In the genomic region with DNA sequence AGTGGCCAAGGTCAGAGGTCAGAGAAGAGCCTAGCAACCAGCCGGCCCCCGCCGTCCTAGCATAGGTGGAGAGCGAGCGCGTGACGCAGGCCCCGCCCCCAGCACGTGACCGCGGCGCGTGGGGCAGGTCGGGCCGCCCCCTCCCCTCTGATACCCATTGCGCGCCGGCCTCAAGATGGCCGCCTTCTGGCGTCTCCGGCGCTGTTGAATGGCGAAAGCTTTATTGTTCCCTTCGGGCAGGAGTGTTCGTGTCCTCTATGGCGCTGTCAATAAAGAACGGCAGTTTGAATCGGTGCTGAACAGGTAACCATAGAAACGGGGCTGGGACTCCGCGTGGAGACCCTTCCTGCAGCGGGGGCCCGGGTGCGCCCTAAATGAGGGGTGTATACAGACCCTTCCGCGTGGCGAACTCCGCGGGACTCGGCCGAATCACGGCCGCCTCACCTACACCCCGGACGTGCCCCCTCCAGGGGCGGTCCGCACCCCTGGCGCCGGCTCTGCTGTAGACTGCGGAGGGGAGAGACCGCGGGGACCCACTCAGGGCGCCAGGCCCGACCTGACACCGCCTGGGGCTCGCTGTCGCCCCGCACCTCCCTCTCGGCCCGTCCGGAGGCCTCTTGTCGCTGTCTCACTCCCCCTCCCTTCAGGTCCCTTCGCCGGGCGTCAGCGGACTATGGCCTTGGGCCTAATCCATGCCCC, we compare ENCODE assay signal across 8 cellular contexts. TPM values are rescaled to one million over a fixed set of nuclear protein-coding genes. Genes with fewer than 3 reads are reported as not detected.
A peak's percentile ranks its signal among the peaks of the same experiment; 100 is the strongest.
DNase-seq lines count a peak whose midpoint lies in the region; ATAC-seq, FAIRE-seq and TF ChIP-seq lines count a peak whose summit lies in the region.

A gene with protein sequence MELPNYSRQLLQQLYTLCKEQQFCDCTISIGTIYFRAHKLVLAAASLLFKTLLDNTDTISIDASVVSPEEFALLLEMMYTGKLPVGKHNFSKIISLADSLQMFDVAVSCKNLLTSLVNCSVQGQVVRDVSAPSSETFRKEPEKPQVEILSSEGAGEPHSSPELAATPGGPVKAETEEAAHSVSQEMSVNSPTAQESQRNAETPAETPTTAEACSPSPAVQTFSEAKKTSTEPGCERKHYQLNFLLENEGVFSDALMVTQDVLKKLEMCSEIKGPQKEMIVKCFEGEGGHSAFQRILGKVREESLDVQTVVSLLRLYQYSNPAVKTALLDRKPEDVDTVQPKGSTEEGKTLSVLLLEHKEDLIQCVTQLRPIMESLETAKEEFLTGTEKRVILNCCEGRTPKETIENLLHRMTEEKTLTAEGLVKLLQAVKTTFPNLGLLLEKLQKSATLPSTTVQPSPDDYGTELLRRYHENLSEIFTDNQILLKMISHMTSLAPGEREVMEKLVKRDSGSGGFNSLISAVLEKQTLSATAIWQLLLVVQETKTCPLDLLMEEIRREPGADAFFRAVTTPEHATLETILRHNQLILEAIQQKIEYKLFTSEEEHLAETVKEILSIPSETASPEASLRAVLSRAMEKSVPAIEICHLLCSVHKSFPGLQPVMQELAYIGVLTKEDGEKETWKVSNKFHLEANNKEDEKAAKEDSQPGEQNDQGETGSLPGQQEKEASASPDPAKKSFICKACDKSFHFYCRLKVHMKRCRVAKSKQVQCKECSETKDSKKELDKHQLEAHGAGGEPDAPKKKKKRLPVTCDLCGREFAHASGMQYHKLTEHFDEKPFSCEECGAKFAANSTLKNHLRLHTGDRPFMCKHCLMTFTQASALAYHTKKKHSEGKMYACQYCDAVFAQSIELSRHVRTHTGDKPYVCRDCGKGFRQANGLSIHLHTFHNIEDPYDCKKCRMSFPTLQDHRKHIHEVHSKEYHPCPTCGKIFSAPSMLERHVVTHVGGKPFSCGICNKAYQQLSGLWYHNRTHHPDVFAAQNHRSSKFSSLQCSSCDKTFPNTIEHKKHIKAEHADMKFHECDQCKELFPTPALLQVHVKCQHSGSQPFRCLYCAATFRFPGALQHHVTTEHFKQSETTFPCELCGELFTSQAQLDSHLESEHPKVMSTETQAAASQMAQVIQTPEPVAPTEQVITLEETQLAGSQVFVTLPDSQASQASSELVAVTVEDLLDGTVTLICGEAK (plus strand): TSS at position 150 of the 699 bp plus-strand sequence. CDS start 38,098 bp downstream, outside the sequence.

- ATAC-seq in HG02852 (IDR thresholded peaks at IDR 0.05; ENCODE audit: unreplicated experiment): peak; percentile 86
- ATAC-seq in left cardiac atrium: peak; percentile 99
- ATAC-seq in upper lobe of left lung (ENCODE audit: low FRiP score in 2 of 2): peak; percentile 98 to 99

- no peaks in the 10 kb centered on the region for H3K36me3 ChIP-seq in upper lobe of left lung

- H3K4me1 ChIP-seq in upper lobe of left lung: peaks cover 6 to 42% (median 16%) of the 10 kb centered on the region in 4 donors

- peak in 1 of 6 experiments; percentile 10 for TF ChIP-seq CTCF in upper lobe of left lung (IDR thresholded peaks at IDR 0.05)

- TF ChIP-seq POLR2A in GM12892 (IDR thresholded peaks at IDR 0.05; ENCODE audit: low read depth, low read length) (peak; percentile 63; the same call in 1 of the 2 replicates), upper lobe of left lung (IDR thresholded peaks at IDR 0.05) (peak in 2 of 4 donors; percentile 46 to 70)

- intact Hi-C loops in T-helper 1 cell treated with Interleukin-12 subunit alpha and Interleukin-12 subunit beta and Interleukin-4 antibody, amounts not matched to agents 30 ng/mL and 1 ng/mL, for 36 hours (cut with micrococcal nuclease): loop anchor here (1.0 to 5.0 kb wide), 6 partner anchors 24 to 1790 kb away; partner anchors contain the start of genes CDC42, DDOST, USP48 and ZNF436
- intact Hi-C loops in left cardiac atrium (cut with DNase I) (no loop called here), posterior vena cava (cut with DNase I) (no loop called here)

- peak within 1 kb of the TSS; percentile 92 to 97 (median 96) for H3K27ac ChIP-seq in upper lobe of left lung

- peak; percentile 93 for FAIRE-seq in GM12892 (lab: Jason Lieb, UNC)

- peak; percentile 88 for DNase-seq in GM12892 (ENCODE audit: insufficient read length)
- DNase-seq in NCI-H146 (lab: John Stamatoyannopoulos, UW): peak; percentile 96
- peak; percentile 92 for DNase-seq in amniotic stem cell (lab: John Stamatoyannopoulos, UW)
- peak; percentile 99 for DNase-seq in left cardiac atrium
- peak; percentile 99 for DNase-seq in posterior vena cava (ENCODE audit: low spot score)
- peak; percentile 97 to 100 for DNase-seq in upper lobe of left lung

- 0 to 1% methylated on average over 40 to 52 of the region's 66 CpGs for WGBS in upper lobe of left lung, 2 donors

- no peaks in the 10 kb centered on the region for H3K27me3 ChIP-seq in upper lobe of left lung

- H3K9me3 ChIP-seq in upper lobe of left lung: no peaks in the 10 kb centered on the region

- peak within 1 kb of the TSS; percentile 76 to 98 (median 88) for H3K4me3 ChIP-seq in upper lobe of left lung

- TF ChIP-seq EP300 in upper lobe of left lung (IDR thresholded peaks at IDR 0.05): peak in 1 of 4 donors; percentile 76

RNA-seq across cellular contexts. Expression of the gene that starts here (rescaled TPM):
- polyA plus RNA-seq in GM12892 (2012; ENCODE audit: missing spikeins): 7.8 TPM
- 22.1 TPM in 2 replicates for total RNA-seq in T-helper 1 cell treated with Interleukin-12 subunit alpha and Interleukin-12 subunit beta and Interleukin-4 antibody, amounts not matched to agents 30 ng/mL and 1 ng/mL, for 36 hours
- total RNA-seq in left cardiac atrium (10 to 100 TPM; 11.1 to 13.5 TPM), posterior vena cava (10 to 100 TPM; 14.9 to 17.2 TPM), upper lobe of left lung (10 to 100 TPM; 18.1 to 62.9 (median 24.1) TPM)

Comparison
In these comparisons a context has a peak if more than half of its experiments do, and no peak if none do; other contexts are left out.
1. Peak in every context shown above with its lines: DNase-seq, ATAC-seq, H3K4me3 ChIP-seq and H3K27ac ChIP-seq.